In the genomic region with DNA sequence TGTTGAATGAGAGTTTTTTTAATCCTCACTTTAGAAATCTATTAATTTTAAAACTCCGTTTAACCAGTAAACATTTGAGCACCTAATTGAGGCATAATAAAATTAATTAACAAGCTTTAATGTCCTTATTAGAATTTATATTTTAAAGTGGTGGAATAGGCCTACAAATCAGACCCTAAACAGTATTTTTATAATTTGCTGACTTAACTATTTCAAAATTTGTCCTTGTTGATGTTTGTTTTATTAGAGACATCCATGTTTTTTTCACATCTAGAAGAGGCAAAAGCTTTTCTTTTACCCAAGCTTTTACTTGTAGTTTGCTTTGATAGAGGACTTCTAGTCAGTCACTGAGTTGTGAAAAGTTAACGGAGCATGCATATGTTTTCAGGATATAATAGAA, we compare ENCODE assay signal across 1 cellular context.
TF ChIP-seq lines count a peak whose summit lies in the region.

No MANE protein-coding gene starts in this region.

TF ChIP-seq in HepG2, 621 proteins besides CTCF, POLR2A, EP300 and RAD21:
- TF ChIP-seq MAFK (conservative IDR thresholded peaks at IDR 0.05 in 1 of 2, IDR thresholded peaks at IDR 0.05 in 1 of 2; ENCODE audit: low read length in 2 of 2) (peak; percentile 69 to 88), THYN1 (CRISPR knock-in tag; IDR thresholded peaks at IDR 0.05; ENCODE audit: borderline replicate concordance, low read depth) (no peak), MAFF (IDR thresholded peaks at IDR 0.05; ENCODE audit: low read depth, low read length) (peak; percentile 78), BORCS8-MEF2B (CRISPR knock-in tag; IDR thresholded peaks at IDR 0.05) (no peak)
